ENCODE assay signal across 19 cellular contexts in genomic region chr17:71032746-71033273, GRCh38.
DNase-seq lines count a peak whose midpoint lies in the region; ATAC-seq, FAIRE-seq and TF ChIP-seq lines count a peak whose summit lies in the region.
"Had no signal": no experiment of that assay in that cellular context is flagged by ENCODE, and none has a peak within 500 bp of the region (broad histone marks: within the 10 kb centered on the region; RNA-seq: fewer than 3 reads in every experiment).

No MANE protein-coding gene starts in this region.

- H3K9me3 ChIP-seq in WERI-Rb-1 (ENCODE audit: severe bottlenecking), result peaks cover 3% of the 10 kb centered on the region
- H3K9me3 ChIP-seq: gastrocnemius medialis, psoas muscle, stomach, vagina had no signal

- FAIRE-seq in GM12892 (lab: Jason Lieb, UNC), result no peak

- in situ Hi-C loops in ACHN (cut with HindIII; ENCODE audit: low pct_ligation_motif_present, low pct_unique_long_range_greater_than_20kb, low sequenced_read_pairs), result no loop called here

- no peak overlapping the region for H3K4me3 Mint-ChIP-seq in mesothelial cell of epicardium

- H3K9me3 Mint-ChIP-seq in mesothelial cell of epicardium, result peaks cover 7% of the 10 kb centered on the region

- H3K36me3 Mint-ChIP-seq in mesothelial cell of epicardium, result peaks cover 2% of the 10 kb centered on the region

- peak overlapping the region; percentile 22 for H3K27ac Mint-ChIP-seq in mesothelial cell of epicardium

- TF ChIP-seq CTCF in WERI-Rb-1 (IDR thresholded peaks at IDR 0.05; ENCODE audit: low read depth, low read length) (no peak), mesothelial cell of epicardium (IDR thresholded peaks at IDR 0.05; ENCODE audit: unreplicated experiment) (no peak)

- H3K27ac ChIP-seq in WERI-Rb-1, result peak overlapping the region; percentile 55
- H3K27ac ChIP-seq: coronary artery, epithelial cell of prostate, gastrocnemius medialis, KMS-11, psoas muscle, stomach, vagina had no signal

- H3K27me3 ChIP-seq in H7 (ENCODE audit: control insufficient read depth, insufficient read depth, low read length) (peaks cover 44% of the 10 kb centered on the region), WERI-Rb-1 (ENCODE audit: insufficient read depth, low read depth, severe bottlenecking) (no peaks in the 10 kb centered on the region)
- H3K27me3 ChIP-seq: gastrocnemius medialis, stomach, vagina had no signal

- peaks cover 24% of the 10 kb centered on the region for H3K4me1 Mint-ChIP-seq in mesothelial cell of epicardium

- H3K4me3 ChIP-seq in H7 (ENCODE audit: insufficient read depth, low read depth, low read length) (no peak overlapping the region), WERI-Rb-1 (ENCODE audit: low read depth, low read length) (no peak overlapping the region)
- H3K4me3 ChIP-seq: coronary artery, gastrocnemius medialis, psoas muscle, stomach, vagina had no signal

- no peak for ATAC-seq in GM19328 (IDR thresholded peaks at IDR 0.05; ENCODE audit: unreplicated experiment)
- no peak for ATAC-seq in HG02588 (IDR thresholded peaks at IDR 0.05; ENCODE audit: unreplicated experiment)
- ATAC-seq: gastrocnemius medialis, psoas muscle had no signal

- TF ChIP-seq POLR2A in GM12892 (IDR thresholded peaks at IDR 0.05; ENCODE audit: low read depth, low read length), result no peak

- no peaks in the 10 kb centered on the region for H3K36me3 ChIP-seq in H7 (replicated peaks; ENCODE audit: control insufficient read depth, insufficient read depth, low read length)
- no peaks in the 10 kb centered on the region for H3K36me3 ChIP-seq in WERI-Rb-1
- H3K36me3 ChIP-seq: gastrocnemius medialis, stomach, vagina had no signal

- no peaks in the 10 kb centered on the region for H3K27me3 Mint-ChIP-seq in mesothelial cell of epicardium (ENCODE audit: low read depth)

- DNase-seq in H7 (peak; percentile 48), NCI-H1436 treated with DMSO at 0.1 percent for 48 hours (lab: John Stamatoyannopoulos, UW) (peak; percentile 77), WERI-Rb-1 (peak; percentile 94), mesothelial cell of epicardium (ENCODE audit: low spot score in 2 of 2, unreplicated experiment in 2 of 2) (no peak), ACHN (no peak), GM12892 (ENCODE audit: insufficient read length) (no peak)
- DNase-seq: activated effector memory CD4-positive, alpha-beta T cell treated with anti-CD3 and anti-CD28 coated beads, Interleukin-2, amount 50 U/mL, for 16 hours; gastrocnemius medialis; kidney glomerular epithelial cell; NCI-H187 treated with DMSO at 0.1 percent for 48 hours; psoas muscle; Right ventricle myocardium superior; stomach had no signal

Comparison
In these comparisons a context has a peak if more than half of its experiments do, and no peak if none do; other contexts are left out.
1. DNase-seq: peak in H7 (single experiment), NCI-H1436 treated with DMSO at 0.1 percent for 48 hours (single experiment) and WERI-Rb-1 (single experiment); none in mesothelial cell of epicardium (0 of 2), ACHN (single experiment) and GM12892 (single experiment).